ENCODE assay signal across 17 cellular contexts in genomic region chr7:144820557-144820956, GRCh38. TPM values are rescaled to one million over a fixed set of nuclear protein-coding genes. Genes with fewer than 3 reads are reported as not detected.
A peak's percentile ranks its signal among the peaks of the same experiment; 100 is the strongest.
DNase-seq lines count a peak whose midpoint lies in the region; ATAC-seq lines count a peak whose summit lies in the region.
"Had no signal": no experiment of that assay in that cellular context is flagged by ENCODE, and none has a peak within 500 bp of the region (broad histone marks: within the 10 kb centered on the region; RNA-seq: fewer than 3 reads in every experiment).

No MANE protein-coding gene starts in this region.

- H3K4me3 Mint-ChIP-seq in activated naive CD4-positive, alpha-beta T cell treated with anti-CD3 and anti-CD28 coated beads, Interleukin-2, amount 10 ng/mL, durations not matched to agents 7 days and 5 days = no peak overlapping the region
- peak overlapping the region; percentile 64 for H3K4me3 Mint-ChIP-seq in activated naive CD8-positive, alpha-beta T cell treated with anti-CD3 and anti-CD28 coated beads, Interleukin-2, amount 10 ng/mL, durations not matched to agents 7 days and 5 days
- peak overlapping the region; percentile 42 to 77 for H3K4me3 Mint-ChIP-seq in stimulated activated naive CD8-positive, alpha-beta T cell treated with anti-CD3 and anti-CD28 coated beads, Interleukin-15, amount 100 ng/mL, for 72 hours

- H3K9me3 Mint-ChIP-seq in activated naive CD4-positive, alpha-beta T cell treated with anti-CD3 and anti-CD28 coated beads, Interleukin-2, amount 10 ng/mL, durations not matched to agents 7 days and 5 days = no peaks in the 10 kb centered on the region
- no peaks in the 10 kb centered on the region for H3K9me3 Mint-ChIP-seq in activated naive CD8-positive, alpha-beta T cell treated with anti-CD3 and anti-CD28 coated beads, Interleukin-2, amount 10 ng/mL, durations not matched to agents 7 days and 5 days
- H3K9me3 Mint-ChIP-seq in stimulated activated naive CD8-positive, alpha-beta T cell treated with anti-CD3 and anti-CD28 coated beads, Interleukin-15, amount 100 ng/mL, for 72 hours = no peaks in the 10 kb centered on the region

- DNase-seq in activated naive CD4-positive, alpha-beta T cell treated with anti-CD3 and anti-CD28 coated beads, Interleukin-2, amount 10 ng/mL, durations not matched to agents 7 days and 5 days = peak; percentile 27
- no peak for DNase-seq in activated naive CD4-positive, alpha-beta T cell (lab: John Stamatoyannopoulos, UW)
- DNase-seq in activated naive CD8-positive, alpha-beta T cell treated with anti-CD3 and anti-CD28 coated beads, Interleukin-2, amount 10 ng/mL, durations not matched to agents 7 days and 5 days = no peak
- peak; percentile 34 to 58 for DNase-seq in stimulated activated naive CD8-positive, alpha-beta T cell treated with anti-CD3 and anti-CD28 coated beads, Interleukin-15, amount 100 ng/mL, for 72 hours
- DNase-seq in AG20443 (ENCODE audit: low spot score) = no peak
- no peak for DNase-seq in HK-2 (ENCODE audit: unreplicated experiment)
- DNase-seq in germinal center (ENCODE audit: low spot score) = no peak
- DNase-seq: ACHN; adrenal gland; caudate nucleus; COR-L47; effector CD8-positive, alpha-beta T cell; midbrain; NCI-H1105 treated with DMSO at 0.1 percent for 48 hours; Peyer's patch; right lobe of liver had no signal

- H3K27ac Mint-ChIP-seq in activated naive CD4-positive, alpha-beta T cell treated with anti-CD3 and anti-CD28 coated beads, Interleukin-2, amount 10 ng/mL, durations not matched to agents 7 days and 5 days = peak overlapping the region; percentile 64
- H3K27ac Mint-ChIP-seq in activated naive CD8-positive, alpha-beta T cell treated with anti-CD3 and anti-CD28 coated beads, Interleukin-2, amount 10 ng/mL, durations not matched to agents 7 days and 5 days = peak overlapping the region; percentile 62
- peak overlapping the region; percentile 96 to 98 for H3K27ac Mint-ChIP-seq in stimulated activated naive CD8-positive, alpha-beta T cell treated with anti-CD3 and anti-CD28 coated beads, Interleukin-15, amount 100 ng/mL, for 72 hours

- no peaks in the 10 kb centered on the region for H3K27me3 Mint-ChIP-seq in activated naive CD4-positive, alpha-beta T cell treated with anti-CD3 and anti-CD28 coated beads, Interleukin-2, amount 10 ng/mL, durations not matched to agents 7 days and 5 days
- no peaks in the 10 kb centered on the region for H3K27me3 Mint-ChIP-seq in activated naive CD8-positive, alpha-beta T cell treated with anti-CD3 and anti-CD28 coated beads, Interleukin-2, amount 10 ng/mL, durations not matched to agents 7 days and 5 days
- no peaks in the 10 kb centered on the region for H3K27me3 Mint-ChIP-seq in stimulated activated naive CD8-positive, alpha-beta T cell treated with anti-CD3 and anti-CD28 coated beads, Interleukin-15, amount 100 ng/mL, for 72 hours

- CTCF ChIA-PET in activated naive CD4-positive, alpha-beta T cell treated with anti-CD3 and anti-CD28 coated beads, Interleukin-2, amount 10 ng/mL, durations not matched to agents 7 days and 5 days (lab: Charles Lee) = interaction anchor here (1.1 to 2.9 kb wide), 2 partner anchors 10 to 15 kb away, joined by 3 to 17 read pairs; partner anchors contain the start of gene TPK1

- ATAC-seq in HG03460 (IDR thresholded peaks at IDR 0.05; ENCODE audit: unreplicated experiment) = peak; percentile 21
- ATAC-seq in activated naive CD8-positive, alpha-beta T cell treated with anti-CD3 and anti-CD28 coated beads, Interleukin-2, amount 10 ng/mL, durations not matched to agents 7 days and 5 days (ENCODE audit: low read depth) = peak; percentile 68
- peak; percentile 73 for ATAC-seq in stimulated activated naive CD8-positive, alpha-beta T cell treated with anti-CD3 and anti-CD28 coated beads, Interleukin-15, amount 100 ng/mL, for 72 hours
- ATAC-seq: right lobe of liver had no signal

- peaks cover 65% of the 10 kb centered on the region for H3K4me1 Mint-ChIP-seq in activated naive CD4-positive, alpha-beta T cell treated with anti-CD3 and anti-CD28 coated beads, Interleukin-2, amount 10 ng/mL, durations not matched to agents 7 days and 5 days
- H3K4me1 Mint-ChIP-seq in activated naive CD8-positive, alpha-beta T cell treated with anti-CD3 and anti-CD28 coated beads, Interleukin-2, amount 10 ng/mL, durations not matched to agents 7 days and 5 days = peaks cover 61% of the 10 kb centered on the region
- peaks cover 79% of the 10 kb centered on the region for H3K4me1 Mint-ChIP-seq in stimulated activated naive CD8-positive, alpha-beta T cell treated with anti-CD3 and anti-CD28 coated beads, Interleukin-15, amount 100 ng/mL, for 72 hours

- peaks cover 17% of the 10 kb centered on the region for H3K36me3 Mint-ChIP-seq in activated naive CD4-positive, alpha-beta T cell treated with anti-CD3 and anti-CD28 coated beads, Interleukin-2, amount 10 ng/mL, durations not matched to agents 7 days and 5 days
- H3K36me3 Mint-ChIP-seq in activated naive CD8-positive, alpha-beta T cell treated with anti-CD3 and anti-CD28 coated beads, Interleukin-2, amount 10 ng/mL, durations not matched to agents 7 days and 5 days = peaks cover 3% of the 10 kb centered on the region

- POLR2A ChIA-PET in activated naive CD8-positive, alpha-beta T cell treated with anti-CD3 and anti-CD28 coated beads, Interleukin-2, amount 10 ng/mL, durations not matched to agents 7 days and 5 days (lab: Charles Lee) = interaction anchor here (7.4 kb wide), 1 partner anchor 15 kb away, joined by 96 read pairs; the partner anchor contains the start of gene TPK1

RNA-seq across cellular contexts. Expression of gene TPK1, which starts 15.3 kb away (rescaled TPM):
- total RNA-seq in activated naive CD8-positive, alpha-beta T cell treated with anti-CD3 and anti-CD28 coated beads, Interleukin-2, amount 10 ng/mL, durations not matched to agents 7 days and 5 days = 10 to 100 TPM; 17.7 to 21.0 TPM

Comparison
In these comparisons a context has a peak if more than half of its experiments do, and no peak if none do; other contexts are left out.
1. DNase-seq: peak in activated naive CD4-positive, alpha-beta T cell treated with anti-CD3 and anti-CD28 coated beads, Interleukin-2, amount 10 ng/mL, durations not matched to agents 7 days and 5 days (single experiment) and stimulated activated naive CD8-positive, alpha-beta T cell treated with anti-CD3 and anti-CD28 coated beads, Interleukin-15, amount 100 ng/mL, for 72 hours (2 of 2); none in activated naive CD4-positive, alpha-beta T cell (0 of 4), activated naive CD8-positive, alpha-beta T cell treated with anti-CD3 and anti-CD28 coated beads, Interleukin-2, amount 10 ng/mL, durations not matched to agents 7 days and 5 days (single experiment), AG20443 (single experiment), HK-2 (single experiment) and germinal center (single experiment).
2. ATAC-seq: peak in every context shown above with its lines; median percentile 73 in stimulated activated naive CD8-positive, alpha-beta T cell treated with anti-CD3 and anti-CD28 coated beads, Interleukin-15, amount 100 ng/mL, for 72 hours; 68 in activated naive CD8-positive, alpha-beta T cell treated with anti-CD3 and anti-CD28 coated beads, Interleukin-2, amount 10 ng/mL, durations not matched to agents 7 days and 5 days; 21 in HG03460.
3. Peak in every context shown above with its lines, with median percentiles within 50 percentile points of each other: H3K27ac Mint-ChIP-seq.